Comparison of ENCODE assay signal across 31 cellular contexts in genomic region chr2:25824216-25824615, GRCh38. TPM values are rescaled to one million over a fixed set of nuclear protein-coding genes. Genes with fewer than 3 reads are reported as not detected.
DNase-seq lines count a peak whose midpoint lies in the region; ATAC-seq and TF ChIP-seq lines count a peak whose summit lies in the region.
"Had no signal": no experiment of that assay in that cellular context is flagged by ENCODE, and none has a peak within 500 bp of the region (broad histone marks: within the 10 kb centered on the region; RNA-seq: fewer than 3 reads in every experiment).

No MANE protein-coding gene starts in this region.

- POLR2A ChIA-PET in activated naive CD8-positive, alpha-beta T cell treated with anti-CD3 and anti-CD28 coated beads, Interleukin-2, amount 10 ng/mL, durations not matched to agents 7 days and 5 days (lab: Charles Lee), result interaction anchor here (1.0 to 1.5 kb wide), 2 partner anchors 29 to 55 kb away, joined by 3 to 4 read pairs; no protein-coding TSS in a partner anchor

- H4K20me1 ChIP-seq in OCI-LY3 (ENCODE audit: insufficient read depth, low read length), result no peaks in the 10 kb centered on the region

- peaks cover 22% of the 10 kb centered on the region for H3K4me1 ChIP-seq in OCI-LY3 (ENCODE audit: low read length)
- H3K4me1 ChIP-seq: ascending aorta, SJCRH30 had no signal

- no peak overlapping the region for H2AFZ ChIP-seq in OCI-LY3 (ENCODE audit: low read depth, low read length)
- H2AFZ ChIP-seq: GM23338 had no signal

- DNase-seq in activated naive CD4-positive, alpha-beta T cell treated with Interleukin-2 at 50 U/mL for 16 hours, result no peak
- no peak for DNase-seq in activated naive CD8-positive, alpha-beta T cell treated with anti-CD3 and anti-CD28 coated beads, Interleukin-2, amount 10 ng/mL, durations not matched to agents 7 days and 5 days
- DNase-seq in stimulated activated naive CD8-positive, alpha-beta T cell treated with anti-CD3 and anti-CD28 coated beads, Interleukin-15, Interleukin-2, amounts not matched to agents 100 U/mL and 50 U/mL, for 24 hours, result no peak
- DNase-seq in MV-4-11 (lab: John Stamatoyannopoulos, UW) (no peak), foreskin melanocyte (no peak), kidney glomerular epithelial cell (lab: John Stamatoyannopoulos, UW) (no peak)
- DNase-seq: activated gamma-delta T cell treated with Interleukin-2 at 50 U/mL for 16 hours; cortex of kidney; EL; endodermal cell; foreskin fibroblast; KG1; left lung; mesendoderm; MM.1S; NCI-H1417; NCI-H2029 treated with DMSO at 0.1 percent for 48 hours; NCI-H226; right lobe of liver; SJCRH30; stimulated activated CD4-positive, alpha-beta T cell treated with anti-CD3 and anti-CD28 coated beads, Interleukin-2, amount 100 ng/mL, for 48 hours had no signal

- H3K79me2 ChIP-seq in OCI-LY3 (ENCODE audit: low read length), result no peaks in the 10 kb centered on the region; the same call in 1 of the 2 replicates

- H3K27me3 Mint-ChIP-seq in activated naive CD4-positive, alpha-beta T cell treated with anti-CD3 and anti-CD28 coated beads, Interleukin-2, amount 50 U/mL, for 24 hours, result no peaks in the 10 kb centered on the region
- H3K27me3 Mint-ChIP-seq in activated naive CD8-positive, alpha-beta T cell treated with anti-CD3 and anti-CD28 coated beads, Interleukin-2, amount 10 ng/mL, durations not matched to agents 7 days and 5 days, result no peaks in the 10 kb centered on the region
- H3K27me3 Mint-ChIP-seq: progenitor cell of endocrine pancreas had no signal

- peaks cover 3% of the 10 kb centered on the region for H3K9me3 Mint-ChIP-seq in activated naive CD4-positive, alpha-beta T cell treated with anti-CD3 and anti-CD28 coated beads, Interleukin-2, amount 50 U/mL, for 24 hours
- H3K9me3 Mint-ChIP-seq in activated naive CD8-positive, alpha-beta T cell treated with anti-CD3 and anti-CD28 coated beads, Interleukin-2, amount 10 ng/mL, durations not matched to agents 7 days and 5 days, result no peaks in the 10 kb centered on the region
- H3K9me3 Mint-ChIP-seq: endodermal cell, GM23338 had no signal

- H3K36me3 ChIP-seq in OCI-LY3 (replicated peaks; ENCODE audit: low read depth, low read length), result no peaks in the 10 kb centered on the region
- H3K36me3 ChIP-seq: ascending aorta, cardiac muscle cell, left lung, right lobe of liver, SJCRH30, thoracic aorta, vagina had no signal

- no peak for TF ChIP-seq CTCF in OCI-LY3 (IDR thresholded peaks at IDR 0.05; ENCODE audit: low read depth, low read length)

- peaks cover 14% of the 10 kb centered on the region for H3K36me3 Mint-ChIP-seq in activated naive CD4-positive, alpha-beta T cell treated with anti-CD3 and anti-CD28 coated beads, Interleukin-2, amount 50 U/mL, for 24 hours
- H3K36me3 Mint-ChIP-seq in activated naive CD8-positive, alpha-beta T cell treated with anti-CD3 and anti-CD28 coated beads, Interleukin-2, amount 10 ng/mL, durations not matched to agents 7 days and 5 days, result peaks cover 30% of the 10 kb centered on the region

- H3K9me3 ChIP-seq in OCI-LY3 (ENCODE audit: insufficient read depth, low read length), result no peaks in the 10 kb centered on the region
- H3K9me3 ChIP-seq: ascending aorta, left lung, right lobe of liver, SJCRH30, thoracic aorta, vagina had no signal

- peak overlapping the region; percentile 35; the same call in 1 of the 2 replicates for H3K9ac ChIP-seq in OCI-LY3 (ENCODE audit: low read length)

- peak overlapping the region; percentile 52 for H3K4me3 Mint-ChIP-seq in activated naive CD4-positive, alpha-beta T cell treated with anti-CD3 and anti-CD28 coated beads, Interleukin-2, amount 50 U/mL, for 24 hours
- H3K4me3 Mint-ChIP-seq in activated naive CD8-positive, alpha-beta T cell treated with anti-CD3 and anti-CD28 coated beads, Interleukin-2, amount 10 ng/mL, durations not matched to agents 7 days and 5 days, result peak overlapping the region; percentile 70
- H3K4me3 Mint-ChIP-seq: endodermal cell, GM23338 had no signal

- H3K27ac Mint-ChIP-seq in activated naive CD4-positive, alpha-beta T cell treated with anti-CD3 and anti-CD28 coated beads, Interleukin-2, amount 50 U/mL, for 24 hours, result peak overlapping the region; percentile 91
- H3K27ac Mint-ChIP-seq in activated naive CD8-positive, alpha-beta T cell treated with anti-CD3 and anti-CD28 coated beads, Interleukin-2, amount 10 ng/mL, durations not matched to agents 7 days and 5 days, result peak overlapping the region; percentile 78
- H3K27ac Mint-ChIP-seq: endodermal cell, GM23338, progenitor cell of endocrine pancreas had no signal

- H3K4me3 ChIP-seq in OCI-LY3 (ENCODE audit: low read length), result peak overlapping the region; percentile 47
- H3K4me3 ChIP-seq: ascending aorta, cardiac muscle cell, GM23338, left lung, SJCRH30, thoracic aorta, vagina had no signal

- peaks cover 70% of the 10 kb centered on the region for H3K4me1 Mint-ChIP-seq in activated naive CD4-positive, alpha-beta T cell treated with anti-CD3 and anti-CD28 coated beads, Interleukin-2, amount 50 U/mL, for 24 hours
- peaks cover 49% of the 10 kb centered on the region for H3K4me1 Mint-ChIP-seq in activated naive CD8-positive, alpha-beta T cell treated with anti-CD3 and anti-CD28 coated beads, Interleukin-2, amount 10 ng/mL, durations not matched to agents 7 days and 5 days

- no peak for ATAC-seq in activated naive CD8-positive, alpha-beta T cell treated with anti-CD3 and anti-CD28 coated beads, Interleukin-2, amount 10 ng/mL, durations not matched to agents 7 days and 5 days (ENCODE audit: low read depth)
- ATAC-seq in stimulated activated naive CD8-positive, alpha-beta T cell treated with anti-CD3 and anti-CD28 coated beads, Interleukin-15, Interleukin-2, amounts not matched to agents 100 U/mL and 50 U/mL, for 24 hours, result peak; percentile 21
- ATAC-seq: esophagus mucosa, GM23338, left lung, right lobe of liver had no signal

- peak overlapping the region; percentile 58 for H3K27ac ChIP-seq in OCI-LY3 (ENCODE audit: low read length)
- H3K27ac ChIP-seq: ascending aorta, C4-2B, cardiac muscle cell, left lung, SJCRH30, thoracic aorta, vagina had no signal

- no peaks in the 10 kb centered on the region for H3K27me3 ChIP-seq in OCI-LY3 (ENCODE audit: low read depth, low read length)
- H3K27me3 ChIP-seq: ascending aorta, cardiac muscle cell, left lung, right lobe of liver, SJCRH30, vagina had no signal

- peak overlapping the region; percentile 62 for H3K4me2 ChIP-seq in OCI-LY3 (ENCODE audit: low read length)
- H3K4me2 ChIP-seq: GM23338 had no signal

RNA-seq across cellular contexts. Expression of gene ASXL2, which starts 54.1 kb away (rescaled TPM):
- 10 to 100 TPM; 47.9 to 58.5 TPM for total RNA-seq in activated naive CD8-positive, alpha-beta T cell treated with anti-CD3 and anti-CD28 coated beads, Interleukin-2, amount 10 ng/mL, durations not matched to agents 7 days and 5 days
